ENCODE assay signal across 8 cellular contexts in the genomic region with DNA sequence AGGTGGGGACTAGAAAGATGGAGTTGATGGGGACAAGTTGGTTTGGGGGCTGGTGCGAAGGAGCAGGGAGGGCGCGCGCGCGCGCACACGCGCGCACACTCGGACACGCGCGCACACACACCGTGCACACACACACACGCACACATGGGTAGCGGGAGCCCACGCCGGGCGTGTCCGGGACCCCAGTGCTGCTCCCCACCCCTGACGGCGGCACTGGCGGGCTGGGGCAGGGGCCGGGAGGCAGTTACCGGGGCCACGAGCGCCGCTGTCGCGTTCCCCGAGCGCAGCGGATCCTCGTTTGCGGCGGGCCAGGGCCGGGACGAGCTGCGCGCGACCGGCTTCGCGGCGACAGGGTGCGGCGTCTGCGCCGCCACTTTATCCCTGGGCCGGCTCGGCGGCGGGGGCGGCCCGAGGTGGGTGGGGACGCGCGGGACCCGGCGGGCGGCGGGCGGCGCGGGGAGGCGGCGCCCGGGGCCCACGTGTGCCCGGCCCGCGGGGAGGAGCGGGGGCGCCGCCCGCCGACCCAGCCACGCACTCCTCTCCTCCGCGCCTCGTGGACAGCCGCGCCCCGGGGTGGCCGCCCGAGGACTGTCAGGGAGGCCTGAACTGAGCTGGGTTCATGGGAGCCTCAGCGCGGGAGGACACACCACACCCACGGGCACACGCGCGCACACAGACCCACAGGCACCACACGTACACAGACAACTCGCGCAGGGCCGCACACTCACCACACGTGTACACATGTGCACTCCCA. TPM values are rescaled to one million over a fixed set of nuclear protein-coding genes. Genes with fewer than 3 reads are reported as not detected.
A peak's percentile ranks its signal among the peaks of the same experiment; 100 is the strongest.
DNase-seq lines count a peak whose midpoint lies in the region; ATAC-seq and TF ChIP-seq lines count a peak whose summit lies in the region.

No MANE protein-coding gene starts in this region.

- H3K4me1 ChIP-seq in gastroesophageal sphincter: peaks cover 3 to 51% (median 12%) of the 10 kb centered on the region in 3 donors
- peaks cover 47 to 49% of the 10 kb centered on the region in 2 experiments for H3K4me1 ChIP-seq in neutrophil (ENCODE audit: control insufficient read depth in 1 of 2, insufficient read depth in 1 of 2, low read depth in 1 of 2, low read length in 1 of 2)

- H3K4me3 Mint-ChIP-seq in activated CD4-positive, alpha-beta memory T cell treated with anti-CD3 and anti-CD28 coated beads for 36 hours: peak overlapping the region; percentile 60

- no peak for TF ChIP-seq EP300 in gastroesophageal sphincter (IDR thresholded peaks at IDR 0.05)

- H3K27ac ChIP-seq in gastroesophageal sphincter (peak overlapping the region; percentile 68 to 94 (median 89)), neutrophil (no peak overlapping the region)

- H3K27me3 Mint-ChIP-seq in activated CD4-positive, alpha-beta memory T cell treated with anti-CD3 and anti-CD28 coated beads for 36 hours: peaks cover 48% of the 10 kb centered on the region

- TF ChIP-seq POLR2A in gastroesophageal sphincter (IDR thresholded peaks at IDR 0.05): peak; percentile 41 to 49

- H3K27me3 ChIP-seq in gastroesophageal sphincter (no peaks in the 10 kb centered on the region), neutrophil (no peaks in the 10 kb centered on the region)

- H3K36me3 ChIP-seq in gastroesophageal sphincter: peaks cover 0 to 5% of the 10 kb centered on the region in 2 donors
- no peaks in the 10 kb centered on the region for H3K36me3 ChIP-seq in neutrophil

- H3K4me1 Mint-ChIP-seq in activated CD4-positive, alpha-beta memory T cell treated with anti-CD3 and anti-CD28 coated beads for 36 hours (ENCODE audit: low read depth): peaks cover 12% of the 10 kb centered on the region

- ATAC-seq in HG02885 (IDR thresholded peaks at IDR 0.05; ENCODE audit: poor library complexity, unreplicated experiment): peak; percentile 63
- ATAC-seq in gastroesophageal sphincter: peak; percentile 91
- no peak for ATAC-seq in HG03520 (IDR thresholded peaks at IDR 0.05; ENCODE audit: unreplicated experiment)

- CTCF ChIA-PET in activated CD4-positive, alpha-beta memory T cell treated with anti-CD3 and anti-CD28 coated beads for 36 hours (lab: Charles Lee): interaction anchor here (1.9 kb wide), 1 partner anchor 128 kb away, joined by 4 read pairs; no protein-coding TSS in a partner anchor

- H3K4me3 ChIP-seq in GM08714 (ENCODE audit: low read length) (peak overlapping the region; percentile 66), gastroesophageal sphincter (peak overlapping the region; percentile 86 to 92), neutrophil (ENCODE audit: low read depth in 1 of 2, low read length in 1 of 2) (peak overlapping the region; percentile 83 to 86)

- POLR2A ChIA-PET in activated CD4-positive, alpha-beta memory T cell treated with anti-CD3 and anti-CD28 coated beads for 36 hours (lab: Charles Lee): no interaction called here

- intact Hi-C loops in activated CD4-positive, alpha-beta memory T cell treated with anti-CD3 and anti-CD28 coated beads for 36 hours (cut with micrococcal nuclease): no loop called here

- DNase-seq in 8988T (peak; percentile 51), LoVo (ENCODE audit: low spot score) (no peak)
- DNase-seq in activated CD4-positive, alpha-beta memory T cell treated with anti-CD3 and anti-CD28 coated beads for 36 hours: no peak

- H3K36me3 Mint-ChIP-seq in activated CD4-positive, alpha-beta memory T cell treated with anti-CD3 and anti-CD28 coated beads for 36 hours: no peaks in the 10 kb centered on the region

- H3K9me3 ChIP-seq in gastroesophageal sphincter (peaks cover 0 to 2% (median 0%) of the 10 kb centered on the region in 3 donors), neutrophil (peaks cover 3% of the 10 kb centered on the region)

- TF ChIP-seq CTCF in gastroesophageal sphincter (IDR thresholded peaks at IDR 0.05) (peak in 3 of 4 experiments; percentile 62 to 78 (median 67)), neutrophil (IDR thresholded peaks at IDR 0.05) (no peak)

- no CpG with 5 or more reads among the region's 98 CpGs for WGBS in gastroesophageal sphincter (ENCODE audit: low coverage in 1 of 2), 2 donors

- H3K27ac Mint-ChIP-seq in activated CD4-positive, alpha-beta memory T cell treated with anti-CD3 and anti-CD28 coated beads for 36 hours: no peak overlapping the region

- peaks cover 5% of the 10 kb centered on the region for H3K9me3 Mint-ChIP-seq in activated CD4-positive, alpha-beta memory T cell treated with anti-CD3 and anti-CD28 coated beads for 36 hours

RNA-seq across cellular contexts. Expression of a gene that starts 0.7 kb away (rescaled TPM):
- under 1 TPM; 0.31 to 0.41 TPM for total RNA-seq in activated CD4-positive, alpha-beta memory T cell treated with anti-CD3 and anti-CD28 coated beads for 36 hours
- 100 to 1,000 TPM in 1 of 4 donors, 10 to 100 TPM in 3; 39.2 to 171 (median 55.8) TPM for total RNA-seq in gastroesophageal sphincter

Comparison
In these comparisons a context has a peak if more than half of its experiments do, and no peak if none do; other contexts are left out.
1. RNA of a gene that starts 0.7 kb away (total RNA-seq): 39.2 to 171 TPM in gastroesophageal sphincter; 0.31 to 0.41 TPM in activated CD4-positive, alpha-beta memory T cell treated with anti-CD3 and anti-CD28 coated beads for 36 hours; every median in the first group is over 10 times any median in the second.
2. Peak in every context shown above with its lines, with median percentiles within 50 percentile points of each other: H3K4me3 ChIP-seq.